Comparison of ENCODE assay signal across 20 cellular contexts in the genomic region with DNA sequence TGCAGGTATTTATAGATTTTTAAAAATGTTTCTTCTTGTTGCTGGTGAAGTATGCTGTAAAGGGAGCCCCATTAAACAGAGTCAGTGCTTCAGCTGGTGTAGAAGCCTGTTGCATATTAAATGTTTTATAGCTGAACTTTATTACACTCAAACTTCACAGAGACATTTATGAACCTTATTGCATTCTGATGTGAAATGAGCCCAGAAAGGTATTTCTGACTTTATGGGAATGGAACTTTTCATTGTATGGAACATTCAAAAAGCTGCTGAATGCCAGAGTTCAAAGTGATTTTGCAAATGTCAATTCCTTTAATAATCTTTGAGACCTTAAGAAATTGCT.
DNase-seq lines count a peak whose midpoint lies in the region; ATAC-seq and TF ChIP-seq lines count a peak whose summit lies in the region.
"Had no signal": no experiment of that assay in that cellular context is flagged by ENCODE, and none has a peak within 500 bp of the region (broad histone marks: within the 10 kb centered on the region; RNA-seq: fewer than 3 reads in every experiment).

No MANE protein-coding gene starts in this region.

- H3K27me3 ChIP-seq in GM23248 (replicated peaks; ENCODE audit: insufficient read depth) (no peaks in the 10 kb centered on the region), SK-N-SH (ENCODE audit: insufficient read depth) (no peaks in the 10 kb centered on the region), left lung (no peaks in the 10 kb centered on the region), transverse colon (no peaks in the 10 kb centered on the region)
- H3K27me3 ChIP-seq: testis had no signal

- H3K36me3 ChIP-seq in GM23248 (ENCODE audit: low read depth) = no peaks in the 10 kb centered on the region
- no peaks in the 10 kb centered on the region for H3K36me3 ChIP-seq in SK-N-SH (replicated peaks in 1 of 2; ENCODE audit: control insufficient read depth in 1 of 2, insufficient read depth in 2 of 2, low read length in 1 of 2)
- no peaks in the 10 kb centered on the region for H3K36me3 ChIP-seq in left lung
- no peaks in the 10 kb centered on the region for H3K36me3 ChIP-seq in transverse colon

- H3F3A ChIP-seq in GM23248 (ENCODE audit: insufficient read depth) = peaks cover 67% of the 10 kb centered on the region
- peaks cover 47% of the 10 kb centered on the region for H3F3A ChIP-seq in SK-N-SH (replicated peaks; ENCODE audit: insufficient read depth)

- H3K4me2 ChIP-seq in GM23248 (ENCODE audit: unreplicated experiment) = peak overlapping the region; percentile 31
- peak overlapping the region; percentile 61; the same call in 1 of the 2 replicates for H3K4me2 ChIP-seq in SK-N-SH

- in situ Hi-C loops in GM23248 (cut with MboI) (no loop called here), transverse colon (cut with MboI; ENCODE audit: low pct_ligation_motif_present in 1 of 4, low pct_unique_long_range_greater_than_20kb in 1 of 4, low sequenced_read_pairs in 3 of 4) (no loop called here)

- H3K4me1 ChIP-seq in GM23248 (ENCODE audit: insufficient read depth) (peaks cover 45% of the 10 kb centered on the region), SK-N-SH (ENCODE audit: control insufficient read depth in 1 of 2, insufficient read depth in 2 of 2, low read depth in 1 of 2, low read length in 1 of 2) (peaks cover 21 to 37% of the 10 kb centered on the region in 2 experiments), left lung (peaks cover 4 to 18% of the 10 kb centered on the region in 2 donors), transverse colon (peaks cover 0 to 23% (median 7%) of the 10 kb centered on the region in 4 donors)

- no peak; a peak in 1 of 4 replicates for TF ChIP-seq EP300 in SK-N-SH (IDR thresholded peaks at IDR 0.05; ENCODE audit: borderline replicate concordance in 1 of 2, low read depth in 1 of 2, low read length in 1 of 2)
- TF ChIP-seq EP300 in transverse colon (IDR thresholded peaks at IDR 0.05; ENCODE audit: low read depth) = no peak

- H3K9me2 ChIP-seq in GM23248 (ENCODE audit: insufficient read depth) (no peaks in the 10 kb centered on the region), SK-N-SH (no peaks in the 10 kb centered on the region)

- H3K9ac ChIP-seq in GM23248 = peak overlapping the region; percentile 53
- H3K9ac ChIP-seq in SK-N-SH = peak overlapping the region; percentile 63

- no peak overlapping the region for H2AFZ ChIP-seq in GM23248
- H2AFZ ChIP-seq in SK-N-SH (ENCODE audit: low read depth) = no peak overlapping the region

- H3K9me3 ChIP-seq in GM23248 (ENCODE audit: low read depth) (no peaks in the 10 kb centered on the region), SK-N-SH (no peaks in the 10 kb centered on the region), left lung (no peaks in the 10 kb centered on the region), transverse colon (no peaks in the 10 kb centered on the region)
- H3K9me3 ChIP-seq: testis had no signal

- no peak for TF ChIP-seq CTCF in SK-N-SH (IDR thresholded peaks at IDR 0.05)
- no peak for TF ChIP-seq CTCF in left lung (IDR thresholded peaks at IDR 0.05)
- TF ChIP-seq CTCF in transverse colon (IDR thresholded peaks at IDR 0.05) = no peak

- POLR2A ChIA-PET in SK-N-SH (lab: Yijun Ruan, JAX) = no interaction called here

- ATAC-seq in left lung (peak; percentile 10), left cardiac atrium (no peak)
- ATAC-seq: activated CD8-positive, alpha-beta memory T cell treated with anti-CD3 and anti-CD28 coated beads, Interleukin-2, amount 10 ng/mL, durations not matched to agents 7 days and 5 days; CD8-positive, alpha-beta T cell had no signal

- CTCF ChIA-PET in SK-N-SH (lab: Yijun Ruan, JAX) = interaction anchor here (1.5 kb wide), 1 partner anchor 77 kb away, joined by 5 read pairs; no protein-coding TSS in a partner anchor

- H3K27ac ChIP-seq in GM23248 = peak overlapping the region; percentile 85
- H3K27ac ChIP-seq in SK-N-SH (ENCODE audit: low read depth in 2 of 2, low read length in 1 of 2) = peak overlapping the region; percentile 89 to 99; a peak in 3 of 4 replicates
- H3K27ac ChIP-seq in left lung = peak overlapping the region in 1 of 2 donors; percentile 53
- H3K27ac ChIP-seq in transverse colon = peak overlapping the region in 3 of 4 donors; percentile 16 to 23 (median 18)
- H3K27ac ChIP-seq: testis had no signal

- H3K4me3 ChIP-seq in GM23248 = no peak overlapping the region
- no peak overlapping the region; a peak in 1 of 4 replicates for H3K4me3 ChIP-seq in SK-N-SH (ENCODE audit: low read depth in 2 of 2, low read length in 1 of 2)
- no peak overlapping the region for H3K4me3 ChIP-seq in left lung
- no peak overlapping the region for H3K4me3 ChIP-seq in transverse colon
- H3K4me3 ChIP-seq: testis had no signal

- no peaks in the 10 kb centered on the region for H4K20me1 ChIP-seq in GM23248 (ENCODE audit: insufficient read depth)
- H4K20me1 ChIP-seq in SK-N-SH (ENCODE audit: insufficient read depth) = no peaks in the 10 kb centered on the region

- no peak for TF ChIP-seq RAD21 in SK-N-SH (IDR thresholded peaks at IDR 0.05; ENCODE audit: low read length)

- intact Hi-C loops in left lung (cut with DNase I) = no loop called here
- intact Hi-C loops in transverse colon (cut with DNase I; ENCODE audit: low total_unique reads) = loop anchor here (10.0 kb wide), 1 partner anchor 49 kb away; no protein-coding TSS in a partner anchor
- intact Hi-C loops in left cardiac atrium (cut with DNase I) = no loop called here

- no peak for TF ChIP-seq POLR2A in transverse colon (IDR thresholded peaks at IDR 0.05)

- DNase-seq in GM23248 = no peak
- DNase-seq in SK-N-SH = no peak
- DNase-seq in left lung = no peak
- DNase-seq in transverse colon = no peak
- DNase-seq in activated effector memory CD4-positive, alpha-beta T cell treated with anti-CD3 and anti-CD28 coated beads, Interleukin-2, amount 50 U/mL, for 16 hours = no peak
- no peak for DNase-seq in UCSD-AML1 (lab: John Stamatoyannopoulos, UW; ENCODE audit: unreplicated experiment)
- no peak for DNase-seq in left cardiac atrium
- DNase-seq: activated CD4-positive, alpha-beta T cell treated with anti-CD3 and anti-CD28 coated beads, Interleukin-2, amount 50 U/mL, for 1 hour; activated CD8-positive, alpha-beta memory T cell treated with anti-CD3 and anti-CD28 coated beads, Interleukin-2, amount 10 ng/mL, durations not matched to agents 7 days and 5 days; activated naive CD4-positive, alpha-beta T cell treated with anti-CD3 and anti-CD28 coated beads, Interleukin-2, amount 50 U/mL, for 16 hours; caudate nucleus; CD8-positive, alpha-beta T cell; DMS153; KBM-7; NCI-H1436; NCI-H510A treated with DMSO at 0.1 percent for 48 hours; nucleus accumbens; stimulated activated CD4-positive, alpha-beta T cell treated with anti-CD3 and anti-CD28 coated beads, Interleukin-4, amount 100 ng/mL, for 1 hour; stimulated activated naive CD4-positive, alpha-beta T cell; testis had no signal

- no peaks in the 10 kb centered on the region for H3K79me2 ChIP-seq in GM23248 (ENCODE audit: insufficient read depth)
- no peaks in the 10 kb centered on the region for H3K79me2 ChIP-seq in SK-N-SH (ENCODE audit: insufficient read depth)

TF ChIP-seq in SK-N-SH, 30 proteins besides CTCF, POLR2A, EP300 and RAD21:
- TF ChIP-seq ZBTB33 (IDR thresholded peaks at IDR 0.05; ENCODE audit: borderline replicate concordance, low read depth) (no peak), YY1 (IDR thresholded peaks at IDR 0.05; ENCODE audit: low read depth) (no peak), FOXJ3 (CRISPR knock-in tag; IDR thresholded peaks at IDR 0.05) (no peak), EZH2phosphoT487 (IDR thresholded peaks at IDR 0.05; ENCODE audit: borderline replicate concordance, low read depth) (no peak), POLR2AphosphoS5 (IDR thresholded peaks at IDR 0.05; ENCODE audit: low read depth, low read length) (no peak), USF2 (IDR thresholded peaks at IDR 0.05; ENCODE audit: borderline replicate concordance, low read depth, low read length) (no peak), NRF1 (IDR thresholded peaks at IDR 0.05; ENCODE audit: low read depth, low read length) (no peak), TEAD4 (IDR thresholded peaks at IDR 0.05; ENCODE audit: borderline replicate concordance, insufficient read depth) (no peak)
